In genomic region chrX:1323315-1323714, GRCh38 we compare ENCODE assay signal across 9 cellular contexts. TPM values are rescaled to one million over a fixed set of nuclear protein-coding genes. Genes with fewer than 3 reads are reported as not detected.
DNase-seq lines count a peak whose midpoint lies in the region; ATAC-seq lines count a peak whose summit lies in the region.
"Had no signal": no experiment of that assay in that cellular context is flagged by ENCODE, and none has a peak within 500 bp of the region (broad histone marks: within the 10 kb centered on the region; RNA-seq: fewer than 3 reads in every experiment).

No MANE protein-coding gene starts in this region.

- intact Hi-C loops in activated CD4-positive, alpha-beta memory T cell treated with anti-CD3 and anti-CD28 coated beads for 36 hours (cut with micrococcal nuclease) = loop anchor here (2.0 to 5.0 kb wide), 5 partner anchors 67 to 259 kb away; partner anchors contain the start of genes ASMTL and P2RY8

- ATAC-seq in HG02571 (IDR thresholded peaks at IDR 0.05; ENCODE audit: unreplicated experiment) = peak; percentile 63

- DNase-seq in NCI-H1436 (lab: John Stamatoyannopoulos, UW) (peak; percentile 22), NCI-H1436 treated with DMSO at 0.1 percent for 48 hours (lab: John Stamatoyannopoulos, UW) (no peak), NCI-H460 (ENCODE audit: extremely low read depth, low read depth) (peak; percentile 74), germinal center (ENCODE audit: low spot score) (peak; percentile 56), globus pallidus (ENCODE audit: low spot score) (no peak)
- DNase-seq in activated CD4-positive, alpha-beta memory T cell treated with anti-CD3 and anti-CD28 coated beads for 36 hours = peak; percentile 82
- peak; percentile 35 for DNase-seq in stimulated activated CD4-positive, alpha-beta T cell treated with anti-CD3 and anti-CD28 coated beads, Interleukin-2, amount 100 ng/mL, for 4 hours (ENCODE audit: low read depth)

- CTCF ChIA-PET in activated CD4-positive, alpha-beta memory T cell treated with anti-CD3 and anti-CD28 coated beads for 36 hours (lab: Charles Lee) = no interaction called here

- peak overlapping the region; percentile 9 for H3K27ac Mint-ChIP-seq in activated CD4-positive, alpha-beta memory T cell treated with anti-CD3 and anti-CD28 coated beads for 36 hours

- H3K9me3 Mint-ChIP-seq in activated CD4-positive, alpha-beta memory T cell treated with anti-CD3 and anti-CD28 coated beads for 36 hours = no peaks in the 10 kb centered on the region

- POLR2A ChIA-PET in activated CD4-positive, alpha-beta memory T cell treated with anti-CD3 and anti-CD28 coated beads for 36 hours (lab: Charles Lee) = no interaction called here

- peaks cover 15% of the 10 kb centered on the region for H3K4me1 Mint-ChIP-seq in activated CD4-positive, alpha-beta memory T cell treated with anti-CD3 and anti-CD28 coated beads for 36 hours (ENCODE audit: low read depth)

- no peaks in the 10 kb centered on the region for H3K36me3 Mint-ChIP-seq in activated CD4-positive, alpha-beta memory T cell treated with anti-CD3 and anti-CD28 coated beads for 36 hours

- peaks cover 11% of the 10 kb centered on the region for H3K27me3 Mint-ChIP-seq in activated CD4-positive, alpha-beta memory T cell treated with anti-CD3 and anti-CD28 coated beads for 36 hours

- no peak overlapping the region for H3K4me3 Mint-ChIP-seq in activated CD4-positive, alpha-beta memory T cell treated with anti-CD3 and anti-CD28 coated beads for 36 hours

RNA-seq across cellular contexts. Expression of gene IL3RA, which starts 13.3 kb away (rescaled TPM):
- total RNA-seq in NCI-H460 (2014; rRNA removed; shearing (Covaris generic)) = 0.27 and 0.40 TPM in 2 replicates
- not detected in 2 replicates for polyA plus RNA-seq in NCI-H460 (2014; cell fraction: nucleus; rRNA removed)
- total RNA-seq in activated CD4-positive, alpha-beta memory T cell treated with anti-CD3 and anti-CD28 coated beads for 36 hours = 1 to 10 TPM; 1.2 to 1.4 TPM
- polyA plus RNA-seq: AG04450 had no signal

RNA-seq across cellular contexts. Expression of gene CSF2RA, which starts 54.7 kb away (rescaled TPM):
- 69.6 and 70.4 TPM in 2 replicates for total RNA-seq in NCI-H460 (2014; rRNA removed; shearing (Covaris generic))
- 32.0 and 38.1 TPM in 2 replicates for polyA plus RNA-seq in NCI-H460 (2014; cell fraction: nucleus; rRNA removed)
- under 1 TPM; 0.38 to 0.39 TPM for total RNA-seq in activated CD4-positive, alpha-beta memory T cell treated with anti-CD3 and anti-CD28 coated beads for 36 hours
- polyA plus RNA-seq: AG04450 had no signal

Comparison
In these comparisons a context has a peak if more than half of its experiments do, and no peak if none do; other contexts are left out.
1. DNase-seq: peak in NCI-H1436 (single experiment), NCI-H460 (single experiment), activated CD4-positive, alpha-beta memory T cell treated with anti-CD3 and anti-CD28 coated beads for 36 hours (single experiment), germinal center (single experiment) and stimulated activated CD4-positive, alpha-beta T cell treated with anti-CD3 and anti-CD28 coated beads, Interleukin-2, amount 100 ng/mL, for 4 hours (single experiment); none in NCI-H1436 treated with DMSO at 0.1 percent for 48 hours (single experiment) and globus pallidus (single experiment).
2. RNA of gene CSF2RA, which starts 54.7 kb away (total RNA-seq): 69.6 to 70.4 TPM in NCI-H460; 0.38 to 0.39 TPM in activated CD4-positive, alpha-beta memory T cell treated with anti-CD3 and anti-CD28 coated beads for 36 hours; every median in the first group is over 10 times any median in the second.